In the genomic region with DNA sequence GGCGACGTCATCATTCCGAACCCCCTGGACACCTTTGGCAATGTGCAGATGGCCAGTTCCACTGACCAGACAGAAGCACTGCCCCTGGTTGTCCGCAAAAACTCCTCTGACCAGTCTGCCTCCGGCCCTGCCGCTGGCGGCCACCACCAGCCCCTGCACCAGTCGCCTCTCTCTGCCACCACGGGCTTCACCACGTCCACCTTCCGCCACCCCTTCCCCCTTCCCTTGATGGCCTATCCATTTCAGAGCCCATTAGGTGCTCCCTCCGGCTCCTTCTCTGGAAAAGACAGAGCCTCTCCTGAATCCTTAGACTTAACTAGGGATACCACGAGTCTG, we compare ENCODE assay signal across 22 cellular contexts. TPM values are rescaled to one million over a fixed set of nuclear protein-coding genes. Genes with fewer than 3 reads are reported as not detected.
"Had no signal": no experiment of that assay in that cellular context is flagged by ENCODE, and none has a peak within 500 bp of the region (broad histone marks: within the 10 kb centered on the region; RNA-seq: fewer than 3 reads in every experiment).

No MANE protein-coding gene starts in this region.

- H3K4me1 ChIP-seq: left lung, parathyroid adenoma, upper lobe of right lung had no signal

- H3K27ac Mint-ChIP-seq: activated B cell treated with CpG ODN at 0.5 μM for 24 hours; activated CD4-positive, alpha-beta T cell treated with anti-CD3 and anti-CD28 coated beads for 36 hours; activated naive CD8-positive, alpha-beta T cell treated with anti-CD3 and anti-CD28 coated beads for 36 hours; stimulated activated naive B cell treated with anti-CD40 and anti-IgM and Interleukin-4, amounts not matched to agents 10 μg/mL and 1 μg/mL and 100 μg/mL, for 72 hours had no signal

- H3K9me3 ChIP-seq: left lung, SK-N-SH, thoracic aorta, upper lobe of right lung had no signal

- H3K9me3 Mint-ChIP-seq: activated B cell treated with CpG ODN at 0.5 μM for 24 hours had no signal

- H3K4me3 Mint-ChIP-seq: activated B cell treated with CpG ODN at 0.5 μM for 24 hours; activated CD4-positive, alpha-beta T cell treated with anti-CD3 and anti-CD28 coated beads for 36 hours; activated naive CD8-positive, alpha-beta T cell treated with anti-CD3 and anti-CD28 coated beads for 36 hours; stimulated activated naive B cell treated with anti-CD40 and anti-IgM and Interleukin-4, amounts not matched to agents 10 μg/mL and 1 μg/mL and 100 μg/mL, for 72 hours had no signal

- H3K9ac ChIP-seq: parathyroid adenoma, SK-N-SH had no signal

- H3K4me2 ChIP-seq: SK-N-SH had no signal

- H3K4me1 Mint-ChIP-seq: activated B cell treated with CpG ODN at 0.5 μM for 24 hours; activated CD4-positive, alpha-beta T cell treated with anti-CD3 and anti-CD28 coated beads for 36 hours; activated naive CD8-positive, alpha-beta T cell treated with anti-CD3 and anti-CD28 coated beads for 36 hours; stimulated activated naive B cell treated with anti-CD40 and anti-IgM and Interleukin-4, amounts not matched to agents 10 μg/mL and 1 μg/mL and 100 μg/mL, for 72 hours had no signal

- H3K4me3 ChIP-seq: left lung, thoracic aorta had no signal

- H3K36me3 Mint-ChIP-seq: activated naive CD8-positive, alpha-beta T cell treated with anti-CD3 and anti-CD28 coated beads for 36 hours; stimulated activated naive B cell treated with anti-CD40 and anti-IgM and Interleukin-4, amounts not matched to agents 10 μg/mL and 1 μg/mL and 100 μg/mL, for 72 hours had no signal

- H2AFZ ChIP-seq: parathyroid adenoma had no signal

- DNase-seq: activated B cell treated with CpG ODN at 0.5 μM for 24 hours; activated CD4-positive, alpha-beta T cell treated with anti-CD3 and anti-CD28 coated beads for 36 hours; activated CD4-positive, alpha-beta T cell treated with anti-CD3 and anti-CD28 coated beads, Interleukin-2, amount 50 U/mL, for 4 hours; activated naive CD4-positive, alpha-beta T cell treated with Interleukin-2 at 50 U/mL for 16 hours; activated naive CD8-positive, alpha-beta T cell treated with anti-CD3 and anti-CD28 coated beads for 36 hours; activated T-cell treated with anti-CD3 and anti-CD28 coated beads, Interleukin-2, amount 50 U/mL, for 48 hours; cerebellar nuclear complex; cortex of kidney; foreskin fibroblast; kidney; left lung; SK-N-SH; small intestine; stimulated activated CD4-positive, alpha-beta T cell treated with anti-CD3 and anti-CD28 coated beads, Interleukin-2, amount 100 ng/mL, for 24 hours; stimulated activated naive B cell treated with anti-CD40 and anti-IgM and Interleukin-4, amounts not matched to agents 10 μg/mL and 1 μg/mL and 100 μg/mL, for 72 hours; T-helper 1 cell; T-helper 9 cell; upper lobe of right lung had no signal

- H3K36me3 ChIP-seq: left lung, thoracic aorta, upper lobe of right lung had no signal

- H3K27ac ChIP-seq: left lung, parathyroid adenoma, thoracic aorta, upper lobe of right lung had no signal

- ATAC-seq: activated CD4-positive, alpha-beta T cell treated with anti-CD3 and anti-CD28 coated beads for 36 hours; left lung; sciatic nerve; stimulated activated naive B cell treated with anti-CD40 and anti-IgM and Interleukin-4, amounts not matched to agents 10 μg/mL and 1 μg/mL and 100 μg/mL, for 72 hours; upper lobe of right lung had no signal

RNA-seq across cellular contexts. Expression of gene PROX1, which starts 10.0 kb away (rescaled TPM):
- total RNA-seq: activated CD8-positive, alpha-beta memory T cell treated with anti-CD3 and anti-CD28 coated beads for 36 hours; activated naive CD8-positive, alpha-beta T cell treated with anti-CD3 and anti-CD28 coated beads for 36 hours had no signal
